ENCODE assay signal across 1 cellular context in genomic region chr2:225462945-225463344, GRCh38.
TF ChIP-seq lines count a peak whose summit lies in the region.

No MANE protein-coding gene starts in this region.

TF ChIP-seq in K562, 482 proteins besides CTCF, POLR2A, EP300 and RAD21 (continued from another document):
- TF ChIP-seq ATF4 (CRISPR knock-in tag; IDR thresholded peaks at IDR 0.05) (peak; percentile 93), POLR2H (tag; IDR thresholded peaks at IDR 0.05; ENCODE audit: low read depth) (no peak), CREBBP (IDR thresholded peaks at IDR 0.05; ENCODE audit: low read depth, low read length) (no peak), MEIS2 (IDR thresholded peaks at IDR 0.05; ENCODE audit: partially characterized antibody) (peak; percentile 13), NCOA2 (IDR thresholded peaks at IDR 0.05; ENCODE audit: partially characterized antibody in 2 of 2) (no peak), TAF15 (IDR thresholded peaks at IDR 0.05; ENCODE audit: low read depth, low read length) (no peak), CEBPG (CRISPR knock-in tag; IDR thresholded peaks at IDR 0.05) (peak; percentile 66), CEBPG (tag; conservative IDR thresholded peaks at IDR 0.05 in 1 of 2, IDR thresholded peaks at IDR 0.05 in 1 of 2) (peak; percentile 41 to 86; a peak in 3 of 4 replicates), FOXO4 (CRISPR knock-in tag; IDR thresholded peaks at IDR 0.05) (no peak)
